Comparison of ENCODE assay signal across 12 cellular contexts in the genomic region with DNA sequence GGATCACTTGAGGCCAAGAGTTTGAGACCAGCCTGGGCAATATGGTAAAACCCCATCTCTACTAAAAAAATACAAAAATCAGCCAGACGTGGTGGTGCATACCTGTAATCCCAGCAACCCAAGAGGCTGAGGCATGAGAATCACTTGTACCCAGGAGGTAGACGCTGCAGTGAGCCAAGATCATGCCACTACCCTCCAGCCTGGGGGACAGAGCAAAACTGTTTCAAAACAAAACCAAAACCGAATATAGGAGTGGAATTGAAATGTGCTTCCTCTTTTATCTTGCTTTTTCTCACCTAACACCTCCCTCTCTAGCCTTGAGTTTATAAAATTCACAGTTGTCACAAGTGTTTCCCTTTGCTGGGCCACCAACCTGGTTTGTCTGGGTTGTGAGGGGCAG.
A peak's percentile ranks its signal among the peaks of the same experiment; 100 is the strongest.
DNase-seq lines count a peak whose midpoint lies in the region; ATAC-seq and TF ChIP-seq lines count a peak whose summit lies in the region.
"Had no signal": no experiment of that assay in that cellular context is flagged by ENCODE, and none has a peak within 500 bp of the region (broad histone marks: within the 10 kb centered on the region; RNA-seq: fewer than 3 reads in every experiment).

No MANE protein-coding gene starts in this region.

- ATAC-seq in GM19463 (IDR thresholded peaks at IDR 0.05; ENCODE audit: unreplicated experiment) (peak; percentile 97), HG03025 (IDR thresholded peaks at IDR 0.05; ENCODE audit: low FRiP score, unreplicated experiment) (peak; percentile 95), left cardiac atrium (no peak)
- ATAC-seq: psoas muscle had no signal

- no peaks in the 10 kb centered on the region for H3K9me3 ChIP-seq in effector memory CD4-positive, alpha-beta T cell (ENCODE audit: control insufficient read depth, low read length)
- H3K9me3 ChIP-seq: psoas muscle had no signal

- intact Hi-C loops in left cardiac atrium (cut with DNase I): no loop called here

- H3K4me3 ChIP-seq in effector memory CD4-positive, alpha-beta T cell (ENCODE audit: insufficient read depth, low read depth, low read length, poor library complexity, severe bottlenecking): no peak overlapping the region
- H3K4me3 ChIP-seq: BLaER1 treated with 17β-estradiol and CSF1 and Interleukin-3, amounts not matched to agents 10 nM and 100 nM; psoas muscle had no signal

- no peaks in the 10 kb centered on the region for H3K36me3 ChIP-seq in effector memory CD4-positive, alpha-beta T cell (ENCODE audit: control insufficient read depth, insufficient read depth, low read length)
- H3K36me3 ChIP-seq: BLaER1 treated with 17β-estradiol and CSF1 and Interleukin-3, amounts not matched to agents 10 nM and 100 nM had no signal

- no peaks in the 10 kb centered on the region for H3K4me1 ChIP-seq in effector memory CD4-positive, alpha-beta T cell (ENCODE audit: control insufficient read depth, insufficient read depth, low read length, poor library complexity, severe bottlenecking)
- H3K4me1 ChIP-seq: psoas muscle had no signal

- H3K27ac ChIP-seq in effector memory CD4-positive, alpha-beta T cell (ENCODE audit: insufficient read depth, low read length, poor library complexity, severe bottlenecking): no peak overlapping the region
- H3K27ac ChIP-seq: BLaER1 treated with 17β-estradiol and CSF1 and Interleukin-3, amounts not matched to agents 10 nM and 100 nM; psoas muscle had no signal

- DNase-seq in GM13976 (ENCODE audit: low spot score) (peak; percentile 38), NOMO-1 treated with dmso at 0.1 percent for 144 hours (lab: John Stamatoyannopoulos, UW; ENCODE audit: unreplicated experiment) (peak; percentile 45), hypothalamus (lab: John Stamatoyannopoulos, UW) (no peak), left cardiac atrium (no peak), GM03348 (ENCODE audit: low spot score) (no peak)
- DNase-seq in effector memory CD4-positive, alpha-beta T cell: no peak
- DNase-seq: kidney glomerular epithelial cell, NCI-H1417, psoas muscle had no signal

- in situ Hi-C loops in GM13976 (cut with MboI; ENCODE audit: low sequenced_read_pairs, unreplicated experiment): loop anchor here (10.0 kb wide), 1 partner anchor 800 kb away; no protein-coding TSS in a partner anchor

- H3K27me3 ChIP-seq in effector memory CD4-positive, alpha-beta T cell (replicated peaks; ENCODE audit: control insufficient read depth, insufficient read depth, low read length, poor library complexity, severe bottlenecking): no peaks in the 10 kb centered on the region
- H3K27me3 ChIP-seq: BLaER1 treated with 17β-estradiol and CSF1 and Interleukin-3, amounts not matched to agents 10 nM and 100 nM had no signal

- no peak for TF ChIP-seq CTCF in GM13976 (IDR thresholded peaks at IDR 0.05; ENCODE audit: borderline replicate concordance, control extremely low read depth, extremely low read depth, insufficient read depth, missing control alignments)

Comparison
In these comparisons a context has a peak if more than half of its experiments do, and no peak if none do; other contexts are left out.
1. DNase-seq: peak in GM13976 (single experiment) and NOMO-1 treated with dmso at 0.1 percent for 144 hours (single experiment); none in hypothalamus (0 of 51), left cardiac atrium (single experiment), GM03348 (single experiment) and effector memory CD4-positive, alpha-beta T cell (0 of 3).
2. ATAC-seq: peak in GM19463 (single experiment) and HG03025 (single experiment); none in left cardiac atrium (0 of 2).